1 cellular context compared by ENCODE assay signal in the genomic region with DNA sequence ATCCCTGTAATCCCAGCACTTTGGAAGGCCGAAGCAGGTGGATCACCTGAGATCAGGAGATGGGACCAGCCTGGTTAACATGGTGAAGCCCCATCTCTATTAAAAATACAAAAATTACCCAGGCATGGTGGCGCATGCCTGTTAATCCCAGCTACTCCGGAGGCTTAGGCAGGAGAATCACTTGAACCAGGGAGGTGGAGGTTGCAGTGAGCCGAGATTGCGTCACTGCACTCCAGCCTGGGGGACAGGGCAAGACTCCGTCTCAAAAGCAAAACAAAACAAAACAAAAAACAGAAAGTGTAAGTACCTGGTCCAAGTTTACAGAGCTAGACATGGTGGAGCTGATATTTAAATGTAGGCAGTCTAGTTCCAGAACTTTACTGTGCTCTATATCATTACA.
A peak's percentile ranks its signal among the peaks of the same experiment; 100 is the strongest.
TF ChIP-seq lines count a peak whose summit lies in the region.

No MANE protein-coding gene starts in this region.

TF ChIP-seq in HepG2, 621 proteins besides CTCF, POLR2A, EP300 and RAD21:
- TF ChIP-seq CEBPB (IDR thresholded peaks at IDR 0.05; ENCODE audit: borderline replicate concordance, low read depth, low read length) (peak; percentile 46; the same call in 1 of the 2 replicates), CEBPG (CRISPR knock-in tag; IDR thresholded peaks at IDR 0.05) (peak; percentile 51)
- TF ChIP-seq, protein P1, sequence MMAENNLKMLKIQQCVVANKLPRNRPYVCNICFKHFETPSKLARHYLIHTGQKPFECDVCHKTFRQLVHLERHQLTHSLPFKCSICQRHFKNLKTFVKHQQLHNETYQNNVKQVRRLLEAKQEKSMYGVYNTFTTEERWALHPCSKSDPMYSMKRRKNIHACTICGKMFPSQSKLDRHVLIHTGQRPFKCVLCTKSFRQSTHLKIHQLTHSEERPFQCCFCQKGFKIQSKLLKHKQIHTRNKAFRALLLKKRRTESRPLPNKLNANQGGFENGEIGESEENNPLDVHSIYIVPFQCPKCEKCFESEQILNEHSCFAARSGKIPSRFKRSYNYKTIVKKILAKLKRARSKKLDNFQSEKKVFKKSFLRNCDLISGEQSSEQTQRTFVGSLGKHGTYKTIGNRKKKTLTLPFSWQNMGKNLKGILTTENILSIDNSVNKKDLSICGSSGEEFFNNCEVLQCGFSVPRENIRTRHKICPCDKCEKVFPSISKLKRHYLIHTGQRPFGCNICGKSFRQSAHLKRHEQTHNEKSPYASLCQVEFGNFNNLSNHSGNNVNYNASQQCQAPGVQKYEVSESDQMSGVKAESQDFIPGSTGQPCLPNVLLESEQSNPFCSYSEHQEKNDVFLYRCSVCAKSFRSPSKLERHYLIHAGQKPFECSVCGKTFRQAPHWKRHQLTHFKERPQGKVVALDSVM (CRISPR knock-in tag; IDR thresholded peaks at IDR 0.05) = peak; percentile 75
